Comparison of ENCODE assay signal across 20 cellular contexts in genomic region chr2:9585486-9585885, GRCh38.
"Had no signal": no experiment of that assay in that cellular context is flagged by ENCODE, and none has a peak within 500 bp of the region (broad histone marks: within the 10 kb centered on the region; RNA-seq: fewer than 3 reads in every experiment).

No MANE protein-coding gene starts in this region.

- DNase-seq: effector CD4-positive, alpha-beta T cell; endodermal cell; erythroblast; foreskin melanocyte; heart left ventricle; hippocampal formation; mesendoderm; naive B cell; ovary; right cardiac atrium; stimulated activated CD4-positive, alpha-beta T cell treated with anti-CD3 and anti-CD28 coated beads, Interleukin-2, amount 100 ng/mL, for 48 hours; stimulated activated naive CD8-positive, alpha-beta T cell treated with anti-CD3 and anti-CD28 coated beads, Interleukin-15, Interleukin-2, amounts not matched to agents 100 U/mL and 50 U/mL, for 24 hours; tibial artery; upper lobe of left lung had no signal

- FAIRE-seq: endothelial cell of umbilical vein had no signal

- H3K27ac Mint-ChIP-seq: endodermal cell had no signal

- H3K27ac ChIP-seq: coronary artery, heart left ventricle, neutrophil, ovary, suprapubic skin, upper lobe of left lung, vagina had no signal

- ATAC-seq: heart left ventricle; right cardiac atrium; stimulated activated naive CD8-positive, alpha-beta T cell treated with anti-CD3 and anti-CD28 coated beads, Interleukin-15, Interleukin-2, amounts not matched to agents 100 U/mL and 50 U/mL, for 24 hours had no signal

- H3K9me3 ChIP-seq: heart left ventricle, neutrophil, ovary, suprapubic skin, tibial artery, upper lobe of left lung, vagina had no signal

- H3K9me3 Mint-ChIP-seq: endodermal cell, naive B cell had no signal

- H3K36me3 ChIP-seq: ovary had no signal

- H3K27me3 ChIP-seq: heart left ventricle, neutrophil, ovary, suprapubic skin, tibial artery, upper lobe of left lung, vagina had no signal

- H3K4me1 Mint-ChIP-seq: endodermal cell, naive B cell had no signal

- H3K4me3 Mint-ChIP-seq: endodermal cell, naive B cell had no signal

- H3K27me3 Mint-ChIP-seq: naive B cell had no signal

- H3K4me3 ChIP-seq: coronary artery, heart left ventricle, ovary, smooth muscle cell, suprapubic skin, tibial artery, upper lobe of left lung, vagina had no signal

- H3K4me1 ChIP-seq: heart left ventricle, suprapubic skin, upper lobe of left lung, vagina had no signal
